1 cellular context compared by ENCODE assay signal in genomic region chr2:70142590-70143313, GRCh38.
A peak's percentile ranks its signal among the peaks of the same experiment; 100 is the strongest.
TF ChIP-seq lines count a peak whose summit lies in the region.

No MANE protein-coding gene starts in this region.

TF ChIP-seq in neural cell, 6 proteins besides CTCF, POLR2A, EP300 and RAD21 (continued from another document):
- TF ChIP-seq MXI1 (conservative IDR thresholded peaks at IDR 0.05; ENCODE audit: poor library complexity, severe bottlenecking) (peak; percentile 73), REST (IDR thresholded peaks at IDR 0.05; ENCODE audit: borderline replicate concordance) (peak; percentile 89), TAF1 (IDR thresholded peaks at IDR 0.05; ENCODE audit: low read depth) (peak; percentile 99)
